ENCODE assay signal across 18 cellular contexts in genomic region chr1:191629836-191630235, GRCh38.
DNase-seq lines count a peak whose midpoint lies in the region; ATAC-seq, FAIRE-seq and TF ChIP-seq lines count a peak whose summit lies in the region.
"Had no signal": no experiment of that assay in that cellular context is flagged by ENCODE, and none has a peak within 500 bp of the region (broad histone marks: within the 10 kb centered on the region; RNA-seq: fewer than 3 reads in every experiment).

No MANE protein-coding gene starts in this region.

- no peaks in the 10 kb centered on the region for H3K36me3 Mint-ChIP-seq in GM23338 (ENCODE audit: low read depth)
- no peaks in the 10 kb centered on the region for H3K36me3 Mint-ChIP-seq in endothelial cell (ENCODE audit: low read depth, unreplicated experiment)
- H3K36me3 Mint-ChIP-seq: CD14-positive monocyte had no signal

- CTCF ChIA-PET in GM12878 (lab: Yijun Ruan, JAX) = no interaction called here

- TF ChIP-seq RAD21 in GM12878 (IDR thresholded peaks at IDR 0.05; ENCODE audit: insufficient read depth, low read depth, low read length) = no peak

- H3K27ac Mint-ChIP-seq in GM23338 = no peak overlapping the region
- H3K27ac Mint-ChIP-seq in endothelial cell (ENCODE audit: unreplicated experiment) = no peak overlapping the region
- H3K27ac Mint-ChIP-seq: CD14-positive monocyte had no signal

- DNase-seq in DND-41 (no peak), GM23338 (ENCODE audit: low spot score) (peak; percentile 50), GM12878 (ENCODE audit: low read depth, low spot score) (no peak), islet precursor cell (peak; percentile 54), endothelial cell (ENCODE audit: low spot score) (no peak), HuH-7.5 (ENCODE audit: low spot score) (no peak)
- DNase-seq: COR-L47, MG63, NCI-H1092, NCI-H2081 treated with DMSO at 0.1 percent for 48 hours, NCI-H510A, NCI-H774, PC-3 had no signal

- no peaks in the 10 kb centered on the region for H4K20me1 ChIP-seq in DND-41 (ENCODE audit: insufficient read depth, low read length)
- H4K20me1 ChIP-seq in GM23338 (replicated peaks; ENCODE audit: insufficient read depth) = no peaks in the 10 kb centered on the region
- no peaks in the 10 kb centered on the region for H4K20me1 ChIP-seq in GM12878 (ENCODE audit: control insufficient read depth, insufficient read depth)

- in situ Hi-C loops in GM12878 (cut with MboI) = no loop called here

- SMC1A ChIA-PET in GM12878 (lab: Charles Lee; ENCODE audit: uncharacterized antibody, unreplicated experiment) = interaction anchor here (0.8 to 1.3 kb wide), 2 partner anchors 11 to 21 kb away, joined by 3 read pairs; no protein-coding TSS in a partner anchor

- H3K4me3 Mint-ChIP-seq in GM23338 (no peak overlapping the region), endothelial cell (ENCODE audit: unreplicated experiment) (no peak overlapping the region)
- H3K4me3 Mint-ChIP-seq: CD14-positive monocyte had no signal

- ATAC-seq in DND-41 (ENCODE audit: insufficient read depth, low read depth) = no peak
- peak; percentile 93 for ATAC-seq in GM23338
- peak; percentile 59; the same call in 2 of the 3 replicates for ATAC-seq in GM12878
- no peak for ATAC-seq in activated CD4-positive, CD25-positive, alpha-beta regulatory T cell treated with anti-CD3 and anti-CD28 coated beads, Interleukin-2, amount 50 U/mL, for 24 hours
- ATAC-seq: PC-3 had no signal

- intact Hi-C loops in GM12878 (cut with micrococcal nuclease; ENCODE audit: unreplicated experiment) = no loop called here

- H3K4me3 ChIP-seq in DND-41 (ENCODE audit: low read depth in 1 of 2, low read length in 2 of 2) (no peak overlapping the region), GM23338 (no peak overlapping the region), GM12878 (no peak overlapping the region)
- H3K4me3 ChIP-seq: HAP-1, MG63 had no signal

- no peaks in the 10 kb centered on the region for H3K79me2 ChIP-seq in DND-41 (ENCODE audit: insufficient read depth, low read length)
- H3K79me2 ChIP-seq in GM23338 (replicated peaks; ENCODE audit: insufficient read depth) = no peaks in the 10 kb centered on the region
- H3K79me2 ChIP-seq in GM12878 (ENCODE audit: control insufficient read depth, insufficient read depth, low read length) = no peaks in the 10 kb centered on the region

- RAD21 ChIA-PET in GM12878 (lab: Charles Lee; ENCODE audit: unreplicated experiment) = no interaction called here

- H3F3A ChIP-seq in GM23338 (replicated peaks; ENCODE audit: low read depth) = no peaks in the 10 kb centered on the region

- H3K4me2 ChIP-seq in DND-41 (ENCODE audit: insufficient read depth, low read length) = no peak overlapping the region
- no peak overlapping the region for H3K4me2 ChIP-seq in GM23338
- no peak overlapping the region for H3K4me2 ChIP-seq in GM12878 (ENCODE audit: control insufficient read depth, insufficient read depth)

- H3K9me2 ChIP-seq in GM23338 (ENCODE audit: insufficient read depth) = no peaks in the 10 kb centered on the region

- POLR2A ChIA-PET in GM12878 (lab: Charles Lee) = no interaction called here

- H2AFZ ChIP-seq in DND-41 (ENCODE audit: low read depth, low read length) (peak overlapping the region; percentile 25; the same call in 1 of the 2 replicates), GM23338 (peak overlapping the region; percentile 89; the same call in 1 of the 2 replicates), GM12878 (ENCODE audit: control insufficient read depth, low read depth, low read length) (no peak overlapping the region)

- no peaks in the 10 kb centered on the region for H3K9me3 Mint-ChIP-seq in GM23338
- H3K9me3 Mint-ChIP-seq in endothelial cell (ENCODE audit: unreplicated experiment) = no peaks in the 10 kb centered on the region

- TF ChIP-seq POLR2A in GM12878 (IDR thresholded peaks at IDR 0.05; ENCODE audit: low read depth, low read length) = no peak

- peak; percentile 23 for FAIRE-seq in GM12878 (lab: Jason Lieb, UNC)

- BruUV-seq in GM12878 (replicated peaks; lab: Mats Ljungman, UMichigan) = no TSS peak

- no peaks in the 10 kb centered on the region for H3K4me1 Mint-ChIP-seq in GM23338
- no peaks in the 10 kb centered on the region for H3K4me1 Mint-ChIP-seq in endothelial cell (ENCODE audit: unreplicated experiment)
- H3K4me1 Mint-ChIP-seq: CD14-positive monocyte had no signal

- H3K27ac ChIP-seq in DND-41 (ENCODE audit: low read length) (no peak overlapping the region), GM23338 (ENCODE audit: low read depth) (no peak overlapping the region), GM12878 (ENCODE audit: control insufficient read depth, insufficient read depth) (no peak overlapping the region)
- H3K27ac ChIP-seq: HL-60, RWPE1 had no signal

- TF ChIP-seq CTCF in DND-41 (IDR thresholded peaks at IDR 0.05; ENCODE audit: borderline replicate concordance, extremely low read depth, low read length, poor library complexity, severe bottlenecking) = no peak
- TF ChIP-seq CTCF in GM23338 (conservative IDR thresholded peaks at IDR 0.05; ENCODE audit: low read depth in 2 of 2) = peak; percentile 37 to 56; a peak in 3 of 4 replicates
- peak in 1 of 3 experiments; percentile 29; a peak in 2 of 6 replicates for TF ChIP-seq CTCF in GM12878 (IDR thresholded peaks at IDR 0.05 in 2 of 3, conservative IDR thresholded peaks at IDR 0.05 in 1 of 3; ENCODE audit: control insufficient read depth in 2 of 3, extremely low read depth in 1 of 3, insufficient read depth in 1 of 3, low read depth in 3 of 3, low read length in 3 of 3)
- TF ChIP-seq CTCF in endothelial cell (IDR thresholded peaks at IDR 0.05; ENCODE audit: unreplicated experiment) = no peak

- H3K27me3 ChIP-seq in DND-41 (ENCODE audit: insufficient read depth, low read length, poor library complexity) (no peaks in the 10 kb centered on the region), GM23338 (ENCODE audit: insufficient read depth) (no peaks in the 10 kb centered on the region), GM12878 (replicated peaks in 1 of 2; ENCODE audit: control insufficient read depth in 2 of 2, insufficient read depth in 2 of 2, low read length in 1 of 2) (no peaks in the 10 kb centered on the region)
- H3K27me3 ChIP-seq: MG63 had no signal

- H3K9me3 ChIP-seq in DND-41 (ENCODE audit: insufficient read depth, low read length, severe bottlenecking) = no peaks in the 10 kb centered on the region
- H3K9me3 ChIP-seq in GM12878 (replicated peaks; ENCODE audit: control insufficient read depth, insufficient read depth, low read length) = no peaks in the 10 kb centered on the region
- H3K9me3 ChIP-seq: HAP-1, MG63 had no signal

- H3K9ac ChIP-seq in DND-41 (ENCODE audit: low read depth, low read length) (no peak overlapping the region), GM12878 (ENCODE audit: control insufficient read depth, insufficient read depth, low read length) (no peak overlapping the region)

- no peak for TF ChIP-seq EP300 in GM12878 (IDR thresholded peaks at IDR 0.05; ENCODE audit: borderline replicate concordance in 1 of 2, control insufficient read depth in 1 of 2, low read depth in 2 of 2, low read length in 2 of 2)

- H3K36me3 ChIP-seq in DND-41 (ENCODE audit: insufficient read depth, low read length) (no peaks in the 10 kb centered on the region), GM23338 (ENCODE audit: insufficient read depth) (no peaks in the 10 kb centered on the region), GM12878 (ENCODE audit: control insufficient read depth in 2 of 2, insufficient read depth in 2 of 2, low read length in 1 of 2) (no peaks in the 10 kb centered on the region)
- H3K36me3 ChIP-seq: HAP-1, MG63 had no signal

- H3K4me1 ChIP-seq in DND-41 (ENCODE audit: insufficient read depth, low read length) (no peaks in the 10 kb centered on the region), GM23338 (ENCODE audit: insufficient read depth) (no peaks in the 10 kb centered on the region), GM12878 (ENCODE audit: control insufficient read depth, insufficient read depth, low read length) (no peaks in the 10 kb centered on the region)
- H3K4me1 ChIP-seq: HAP-1 had no signal

- peaks cover 2% of the 10 kb centered on the region for H3K27me3 Mint-ChIP-seq in GM23338 (ENCODE audit: insufficient read depth, low read depth, poor library complexity)
- no peaks in the 10 kb centered on the region for H3K27me3 Mint-ChIP-seq in endothelial cell (ENCODE audit: unreplicated experiment)

TF ChIP-seq in GM12878, 131 proteins besides CTCF, POLR2A, EP300 and RAD21 (continues in another document):
- TF ChIP-seq USF2 (IDR thresholded peaks at IDR 0.05; ENCODE audit: borderline replicate concordance, low read depth, low read length) (no peak), TAF1 (IDR thresholded peaks at IDR 0.05; ENCODE audit: borderline replicate concordance, low read depth, low read length) (no peak), CREM (IDR thresholded peaks at IDR 0.05; ENCODE audit: low read depth) (no peak), BCL3 (IDR thresholded peaks at IDR 0.05; ENCODE audit: borderline replicate concordance, insufficient read depth, low read depth, low read length, poor library complexity, severe bottlenecking) (no peak), ATF7 (IDR thresholded peaks at IDR 0.05; ENCODE audit: low read depth) (no peak), RELA (IDR thresholded peaks at IDR 0.05; ENCODE audit: borderline replicate concordance, partially characterized antibody) (no peak), FOXK2 (IDR thresholded peaks at IDR 0.05) (no peak), YBX1 (IDR thresholded peaks at IDR 0.05) (no peak), FOXM1 (IDR thresholded peaks at IDR 0.05; ENCODE audit: low read depth, low read length) (no peak)

Comparison
In these comparisons a context has a peak if more than half of its experiments do, and no peak if none do; other contexts are left out.
1. ATAC-seq: peak in GM23338 (single experiment) and GM12878 (single experiment); none in DND-41 (single experiment) and activated CD4-positive, CD25-positive, alpha-beta regulatory T cell treated with anti-CD3 and anti-CD28 coated beads, Interleukin-2, amount 50 U/mL, for 24 hours (0 of 2).
2. DNase-seq: peak in GM23338 (single experiment) and islet precursor cell (single experiment); none in DND-41 (single experiment), GM12878 (single experiment), endothelial cell (single experiment) and HuH-7.5 (single experiment).
3. CTCF ChIP-seq: peak in GM23338 (2 of 2); none in DND-41 (single experiment) and endothelial cell (single experiment).